In genomic region chr1:1599030-1599916, GRCh38 we compare ENCODE assay signal across 8 cellular contexts.
DNase-seq lines count a peak whose midpoint lies in the region; ATAC-seq and TF ChIP-seq lines count a peak whose summit lies in the region.

No MANE protein-coding gene starts in this region.

- TF ChIP-seq CTCF in brain microvascular endothelial cell (IDR thresholded peaks at IDR 0.05; ENCODE audit: low read depth, low read length, missing control alignments): no peak

- H3K36me3 ChIP-seq in brain microvascular endothelial cell (replicated peaks): no peaks in the 10 kb centered on the region

- peak overlapping the region; percentile 15 for H3K4me3 ChIP-seq in brain microvascular endothelial cell (ENCODE audit: low read depth, low read length)

- peak; percentile 21 for DNase-seq in DMS79 treated with DMSO at 0.1 percent for 48 hours (lab: John Stamatoyannopoulos, UW)
- no peak for DNase-seq in DMS79 (lab: John Stamatoyannopoulos, UW)
- DNase-seq in NOMO-1 treated with dmso at 0.1 percent for 144 hours (lab: John Stamatoyannopoulos, UW; ENCODE audit: unreplicated experiment): peak; percentile 20
- DNase-seq in brain microvascular endothelial cell: no peak
- peak; percentile 71 for DNase-seq in left kidney (ENCODE audit: low read depth, low spot score)
- no peak for DNase-seq in NCI-H1694 treated with DMSO at 0.1 percent for 48 hours (lab: John Stamatoyannopoulos, UW)

- in situ Hi-C loops in brain microvascular endothelial cell (cut with HindIII; ENCODE audit: low pct_ligation_motif_present, low sequenced_read_pairs): no loop called here

- no peak overlapping the region for H3K27ac ChIP-seq in brain microvascular endothelial cell

- H3K27me3 ChIP-seq in brain microvascular endothelial cell (replicated peaks): peaks cover 24% of the 10 kb centered on the region

- ATAC-seq in GM18870 (IDR thresholded peaks at IDR 0.05; ENCODE audit: unreplicated experiment): no peak
- no peak for ATAC-seq in GM18511 (IDR thresholded peaks at IDR 0.05; ENCODE audit: unreplicated experiment)

Comparison
In these comparisons a context has a peak if more than half of its experiments do, and no peak if none do; other contexts are left out.
1. DNase-seq: peak in DMS79 treated with DMSO at 0.1 percent for 48 hours (single experiment), NOMO-1 treated with dmso at 0.1 percent for 144 hours (single experiment) and left kidney (single experiment); none in DMS79 (single experiment), brain microvascular endothelial cell (single experiment) and NCI-H1694 treated with DMSO at 0.1 percent for 48 hours (single experiment).